In the genomic region with DNA sequence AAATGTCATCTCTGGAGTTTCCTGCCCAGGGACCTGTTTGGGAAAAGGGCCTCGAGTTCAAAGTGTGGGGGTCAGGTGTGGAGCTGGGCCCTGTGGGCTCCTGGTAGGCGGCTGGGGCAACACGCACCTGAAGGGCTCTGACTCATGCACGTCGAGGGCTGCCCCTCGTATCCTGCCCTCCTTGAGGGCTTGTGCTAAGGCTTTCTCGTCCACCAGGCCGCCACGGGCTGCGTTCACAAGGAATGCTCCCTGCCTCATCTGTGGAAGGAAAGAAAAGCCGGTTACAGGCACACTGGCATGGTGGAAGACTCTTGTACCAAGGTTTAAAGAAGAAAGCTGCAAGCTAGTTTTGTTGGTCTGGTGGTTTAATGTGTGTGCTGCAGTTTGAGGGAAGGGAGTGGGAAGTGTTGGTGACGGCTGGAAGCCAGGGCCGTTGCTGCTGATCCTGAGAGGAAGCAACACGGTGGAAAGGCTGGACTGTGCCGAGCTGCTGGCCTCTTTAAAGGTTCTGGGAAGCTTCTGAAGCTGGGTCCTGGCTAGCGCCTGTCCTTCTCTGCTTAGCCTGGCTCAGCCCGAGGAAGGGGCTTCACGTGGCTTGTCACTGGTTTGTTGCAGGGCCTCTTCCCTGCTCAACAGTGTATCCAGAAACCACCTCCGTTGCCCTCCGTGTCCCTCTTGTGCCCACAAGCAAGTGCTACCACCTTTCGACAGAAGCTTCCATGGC, we compare ENCODE assay signal across 15 cellular contexts. TPM values are rescaled to one million over a fixed set of nuclear protein-coding genes. Genes with fewer than 3 reads are reported as not detected.
DNase-seq lines count a peak whose midpoint lies in the region; ATAC-seq, FAIRE-seq and TF ChIP-seq lines count a peak whose summit lies in the region.
"Had no signal": no experiment of that assay in that cellular context is flagged by ENCODE, and none has a peak within 500 bp of the region (broad histone marks: within the 10 kb centered on the region; RNA-seq: fewer than 3 reads in every experiment).

No MANE protein-coding gene starts in this region.

- H3K4me3 Mint-ChIP-seq in activated naive CD8-positive, alpha-beta T cell treated with anti-CD3 and anti-CD28 coated beads, Interleukin-2, amount 10 ng/mL, durations not matched to agents 7 days and 5 days: no peak overlapping the region
- H3K4me3 Mint-ChIP-seq in activated naive CD8-positive, alpha-beta T cell treated with anti-CD3 and anti-CD28 coated beads, Interleukin-2, amount 50 U/mL, for 24 hours: no peak overlapping the region
- H3K4me3 Mint-ChIP-seq in effector memory CD8-positive, alpha-beta T cell: no peak overlapping the region
- H3K4me3 Mint-ChIP-seq: nephron had no signal

- H3K4me1 Mint-ChIP-seq in activated naive CD8-positive, alpha-beta T cell treated with anti-CD3 and anti-CD28 coated beads, Interleukin-2, amount 10 ng/mL, durations not matched to agents 7 days and 5 days: no peaks in the 10 kb centered on the region
- no peaks in the 10 kb centered on the region for H3K4me1 Mint-ChIP-seq in activated naive CD8-positive, alpha-beta T cell treated with anti-CD3 and anti-CD28 coated beads, Interleukin-2, amount 50 U/mL, for 24 hours
- H3K4me1 Mint-ChIP-seq in effector memory CD8-positive, alpha-beta T cell (ENCODE audit: low read depth in 2 of 2): no peaks in the 10 kb centered on the region
- H3K4me1 Mint-ChIP-seq: nephron had no signal

- no peaks in the 10 kb centered on the region for H4K20me1 ChIP-seq in GM12878 (ENCODE audit: control insufficient read depth, insufficient read depth)

- CTCF ChIA-PET in GM12878 (lab: Yijun Ruan, JAX): interaction anchor here (1.2 to 2.7 kb wide), 5 partner anchors 18 to 72 kb away, joined by 4 to 13 read pairs (median 6); no protein-coding TSS in a partner anchor

- BruUV-seq in GM12878 (replicated peaks; lab: Mats Ljungman, UMichigan): no TSS peak

- H3K79me2 ChIP-seq in GM12878 (ENCODE audit: control insufficient read depth, insufficient read depth, low read length): no peaks in the 10 kb centered on the region

- H3K4me1 ChIP-seq in GM12878 (ENCODE audit: control insufficient read depth, insufficient read depth, low read length): peaks cover 6% of the 10 kb centered on the region
- peaks cover 0 to 2% of the 10 kb centered on the region in 2 donors for H3K4me1 ChIP-seq in left lung
- H3K4me1 ChIP-seq: HAP-1 had no signal

- RAD21 ChIA-PET in GM12878 (lab: Charles Lee; ENCODE audit: unreplicated experiment): no interaction called here

- H3K27ac ChIP-seq in GM12878 (ENCODE audit: control insufficient read depth, insufficient read depth): no peak overlapping the region
- no peak overlapping the region for H3K27ac ChIP-seq in left lung
- peak overlapping the region; percentile 51 for H3K27ac ChIP-seq in temporal lobe (ENCODE audit: low read depth, low read length)

- in situ Hi-C loops in GM12878 (cut with MboI): no loop called here

- peak; percentile 44 for FAIRE-seq in GM12878 (lab: Jason Lieb, UNC)

- H3K9me3 ChIP-seq in GM12878 (replicated peaks; ENCODE audit: control insufficient read depth, insufficient read depth, low read length) (no peaks in the 10 kb centered on the region), left lung (no peaks in the 10 kb centered on the region)
- H3K9me3 ChIP-seq: gastroesophageal sphincter, HAP-1, uterus had no signal

- H3K36me3 Mint-ChIP-seq in activated naive CD8-positive, alpha-beta T cell treated with anti-CD3 and anti-CD28 coated beads, Interleukin-2, amount 10 ng/mL, durations not matched to agents 7 days and 5 days: peaks cover 2% of the 10 kb centered on the region
- peaks cover 8% of the 10 kb centered on the region for H3K36me3 Mint-ChIP-seq in activated naive CD8-positive, alpha-beta T cell treated with anti-CD3 and anti-CD28 coated beads, Interleukin-2, amount 50 U/mL, for 24 hours (ENCODE audit: low read depth)
- H3K36me3 Mint-ChIP-seq in effector memory CD8-positive, alpha-beta T cell (ENCODE audit: insufficient read depth): peaks cover 18% of the 10 kb centered on the region

- no peak overlapping the region for H3K4me2 ChIP-seq in GM12878 (ENCODE audit: control insufficient read depth, insufficient read depth)

- H3K4me3 ChIP-seq in GM12878: no peak overlapping the region
- no peak overlapping the region for H3K4me3 ChIP-seq in left lung
- no peak overlapping the region for H3K4me3 ChIP-seq in foreskin fibroblast (ENCODE audit: low read depth in 1 of 2, low read length in 2 of 2)
- H3K4me3 ChIP-seq: gastroesophageal sphincter, HAP-1, uterus had no signal

- H3K27me3 ChIP-seq in GM12878 (replicated peaks in 1 of 2; ENCODE audit: control insufficient read depth in 2 of 2, insufficient read depth in 2 of 2, low read length in 1 of 2) (no peaks in the 10 kb centered on the region), left lung (no peaks in the 10 kb centered on the region)
- H3K27me3 ChIP-seq: gastroesophageal sphincter, uterus had no signal

- no peak for TF ChIP-seq RAD21 in GM12878 (IDR thresholded peaks at IDR 0.05; ENCODE audit: insufficient read depth, low read depth, low read length)

- H3K27me3 Mint-ChIP-seq in activated naive CD8-positive, alpha-beta T cell treated with anti-CD3 and anti-CD28 coated beads, Interleukin-2, amount 10 ng/mL, durations not matched to agents 7 days and 5 days: no peaks in the 10 kb centered on the region
- H3K27me3 Mint-ChIP-seq in activated naive CD8-positive, alpha-beta T cell treated with anti-CD3 and anti-CD28 coated beads, Interleukin-2, amount 50 U/mL, for 24 hours: no peaks in the 10 kb centered on the region
- no peaks in the 10 kb centered on the region for H3K27me3 Mint-ChIP-seq in effector memory CD8-positive, alpha-beta T cell

- DNase-seq in activated naive CD8-positive, alpha-beta T cell treated with anti-CD3 and anti-CD28 coated beads, Interleukin-2, amount 10 ng/mL, durations not matched to agents 7 days and 5 days: peak; percentile 14
- DNase-seq in activated naive CD8-positive, alpha-beta T cell treated with anti-CD3 and anti-CD28 coated beads, Interleukin-2, amount 50 U/mL, for 24 hours: no peak
- DNase-seq in GM12878 (ENCODE audit: low read depth, low spot score) (no peak), left lung (peak; percentile 20 to 58), foreskin fibroblast (no peak)
- no peak for DNase-seq in effector memory CD8-positive, alpha-beta T cell
- DNase-seq: activated effector memory CD4-positive, alpha-beta T cell treated with anti-CD3 and anti-CD28 coated beads, Interleukin-2, amount 50 U/mL, for 16 hours; NCI-H345; stimulated activated naive CD4-positive, alpha-beta T cell treated with Interleukin-2 at 50 U/mL for 16 hours; uterus had no signal

- H3K36me3 ChIP-seq in GM12878 (ENCODE audit: control insufficient read depth in 2 of 2, insufficient read depth in 2 of 2, low read length in 1 of 2) (no peaks in the 10 kb centered on the region), left lung (peaks cover 0 to 100% of the 10 kb centered on the region in 2 donors)
- H3K36me3 ChIP-seq: uterus had no signal

- SMC1A ChIA-PET in GM12878 (lab: Charles Lee; ENCODE audit: uncharacterized antibody, unreplicated experiment): no interaction called here

- intact Hi-C loops in GM12878 (cut with micrococcal nuclease; ENCODE audit: unreplicated experiment) (no loop called here), left lung (cut with DNase I) (no loop called here)

- TF ChIP-seq CTCF in GM12878 (IDR thresholded peaks at IDR 0.05 in 2 of 3, conservative IDR thresholded peaks at IDR 0.05 in 1 of 3; ENCODE audit: control insufficient read depth in 2 of 3, extremely low read depth in 1 of 3, insufficient read depth in 1 of 3, low read depth in 3 of 3, low read length in 3 of 3) (no peak), left lung (IDR thresholded peaks at IDR 0.05) (no peak), foreskin fibroblast (IDR thresholded peaks at IDR 0.05; ENCODE audit: low read depth, low read length) (no peak)

- H3K27ac Mint-ChIP-seq in activated naive CD8-positive, alpha-beta T cell treated with anti-CD3 and anti-CD28 coated beads, Interleukin-2, amount 10 ng/mL, durations not matched to agents 7 days and 5 days: no peak overlapping the region
- no peak overlapping the region for H3K27ac Mint-ChIP-seq in activated naive CD8-positive, alpha-beta T cell treated with anti-CD3 and anti-CD28 coated beads, Interleukin-2, amount 50 U/mL, for 24 hours
- no peak overlapping the region for H3K27ac Mint-ChIP-seq in effector memory CD8-positive, alpha-beta T cell
- H3K27ac Mint-ChIP-seq: nephron had no signal

- no peak for TF ChIP-seq EP300 in GM12878 (IDR thresholded peaks at IDR 0.05; ENCODE audit: borderline replicate concordance in 1 of 2, control insufficient read depth in 1 of 2, low read depth in 2 of 2, low read length in 2 of 2)

- H3K9me3 Mint-ChIP-seq in activated naive CD8-positive, alpha-beta T cell treated with anti-CD3 and anti-CD28 coated beads, Interleukin-2, amount 10 ng/mL, durations not matched to agents 7 days and 5 days: no peaks in the 10 kb centered on the region
- no peaks in the 10 kb centered on the region for H3K9me3 Mint-ChIP-seq in activated naive CD8-positive, alpha-beta T cell treated with anti-CD3 and anti-CD28 coated beads, Interleukin-2, amount 50 U/mL, for 24 hours
- H3K9me3 Mint-ChIP-seq in effector memory CD8-positive, alpha-beta T cell: no peaks in the 10 kb centered on the region
- H3K9me3 Mint-ChIP-seq: nephron had no signal

- ATAC-seq in activated naive CD8-positive, alpha-beta T cell treated with anti-CD3 and anti-CD28 coated beads, Interleukin-2, amount 10 ng/mL, durations not matched to agents 7 days and 5 days (ENCODE audit: low read depth): no peak
- ATAC-seq in activated naive CD8-positive, alpha-beta T cell treated with anti-CD3 and anti-CD28 coated beads, Interleukin-2, amount 50 U/mL, for 24 hours: no peak
- ATAC-seq in GM12878: no peak
- ATAC-seq in left lung: no peak
- no peak for ATAC-seq in effector memory CD8-positive, alpha-beta T cell (replicated peaks)
- ATAC-seq in HG03025 (IDR thresholded peaks at IDR 0.05; ENCODE audit: low FRiP score, unreplicated experiment): no peak
- ATAC-seq: gastroesophageal sphincter had no signal

- H2AFZ ChIP-seq in GM12878 (ENCODE audit: control insufficient read depth, low read depth, low read length): no peak overlapping the region

- POLR2A ChIA-PET in activated naive CD8-positive, alpha-beta T cell treated with anti-CD3 and anti-CD28 coated beads, Interleukin-2, amount 10 ng/mL, durations not matched to agents 7 days and 5 days (lab: Charles Lee): no interaction called here
- POLR2A ChIA-PET in GM12878 (lab: Charles Lee): no interaction called here

- no peak; the same call in 1 of the 2 replicates for TF ChIP-seq POLR2A in GM12878 (IDR thresholded peaks at IDR 0.05; ENCODE audit: low read depth, low read length)

- WGBS in GM12878 (ENCODE audit: insufficient coverage, insufficient replicate concordance, low lambda C conversion rate, missing lambda C conversion rate): 91% methylated on average over 21 of the region's 21 CpGs

- no peak overlapping the region for H3K9ac ChIP-seq in GM12878 (ENCODE audit: control insufficient read depth, insufficient read depth, low read length)

RNA-seq across cellular contexts. Expression of a gene that starts 52.0 kb away (rescaled TPM):
- 10 to 100 TPM; 15.3 to 15.8 TPM for total RNA-seq in activated naive CD8-positive, alpha-beta T cell treated with anti-CD3 and anti-CD28 coated beads, Interleukin-2, amount 10 ng/mL, durations not matched to agents 7 days and 5 days
- total RNA-seq in GM12878 (2013; cell fraction: nucleolus; rRNA removed): 28.5 and 30.5 TPM in 2 replicates
- total RNA-seq in GM12878 (2014; rRNA removed) (8.2 and 9.4 TPM in 2 replicates), GM12878 (2014; rRNA removed; fragmentation: Illumina TruSeq; extraction: Trizol) (11.8 and 11.9 TPM in 2 replicates), GM12878 (2021) (8.2 and 8.4 TPM in 2 replicates), left lung (10 to 100 TPM; 15.3 to 15.5 TPM), temporal lobe (53.6 TPM)
- polyA plus RNA-seq in GM12878 (2011; ENCODE audit: low read depth): 6.2 TPM
- polyA plus RNA-seq in GM12878 (2011; rRNA removed) (8.9 and 10.7 TPM in 2 replicates), GM12878 (2014; fragmentation: Illumina TruSeq; extraction: Trizol) (8.1 and 10.1 TPM in 2 replicates), GM12878 (2014; fragmentation: Nextera tagmentation; extraction: Ambion mirVana) (1 to 10 TPM; 2.2 to 2.8 TPM), GM12878 (2014; rRNA removed) (4.4 and 4.5 TPM in 2 replicates), GM12878 (2016; fragmentation: Nextera tagmentation; extraction: Ambion mirVana) (1 to 10 TPM; 1.7 to 4.4 TPM)
- polyA plus RNA-seq in GM12878 (2011; cell fraction: cytosol; rRNA removed): 3.8 and 5.2 TPM in 2 replicates
- 4.4 and 5.0 TPM in 2 replicates for polyA plus RNA-seq in GM12878 (2011; cell fraction: nucleus; rRNA removed)
- polyA plus RNA-seq in GM12878 (2012): 7.1 and 8.8 TPM in 2 replicates
- 15.9 and 20.8 TPM in 2 replicates for polyA minus RNA-seq in GM12878 (2011; rRNA and poly(A)+ RNA removed)
- polyA minus RNA-seq in GM12878 (2011; cell fraction: cytosol; rRNA and poly(A)+ RNA removed): 7.4 and 7.6 TPM in 2 replicates
- polyA minus RNA-seq in GM12878 (2011; cell fraction: nucleus; rRNA and poly(A)+ RNA removed): 5.9 and 7.7 TPM in 2 replicates

Comparison
In these comparisons a context has a peak if more than half of its experiments do, and no peak if none do; other contexts are left out.
1. DNase-seq: peak in activated naive CD8-positive, alpha-beta T cell treated with anti-CD3 and anti-CD28 coated beads, Interleukin-2, amount 10 ng/mL, durations not matched to agents 7 days and 5 days (single experiment) and left lung (2 of 2); none in activated naive CD8-positive, alpha-beta T cell treated with anti-CD3 and anti-CD28 coated beads, Interleukin-2, amount 50 U/mL, for 24 hours (single experiment), GM12878 (single experiment), foreskin fibroblast (0 of 2) and effector memory CD8-positive, alpha-beta T cell (0 of 3).